Comparison of ENCODE assay signal across 9 cellular contexts in genomic region chr2:120346667-120347358, GRCh38. TPM values are rescaled to one million over a fixed set of nuclear protein-coding genes. Genes with fewer than 3 reads are reported as not detected.
A peak's percentile ranks its signal among the peaks of the same experiment; 100 is the strongest.
DNase-seq lines count a peak whose midpoint lies in the region; ATAC-seq and TF ChIP-seq lines count a peak whose summit lies in the region.
"Had no signal": no experiment of that assay in that cellular context is flagged by ENCODE, and none has a peak within 500 bp of the region (broad histone marks: within the 10 kb centered on the region; RNA-seq: fewer than 3 reads in every experiment).

No MANE protein-coding gene starts in this region.

- TF ChIP-seq CTCF in choroid plexus epithelial cell (conservative IDR thresholded peaks at IDR 0.05; ENCODE audit: low read depth, low read length) (no peak), lower lobe of right lung (IDR thresholded peaks at IDR 0.05) (no peak), tibial nerve (IDR thresholded peaks at IDR 0.05) (no peak), transverse colon (IDR thresholded peaks at IDR 0.05) (no peak)

- peak; percentile 5 to 16 for ATAC-seq in lower lobe of right lung
- ATAC-seq in HG03108 (IDR thresholded peaks at IDR 0.05; ENCODE audit: unreplicated experiment): no peak

- intact Hi-C loops in lower lobe of right lung (cut with DNase I) (no loop called here), transverse colon (cut with DNase I; ENCODE audit: low total_unique reads) (no loop called here)

- H3K9ac ChIP-seq in ES-I3 (ENCODE audit: low read depth, low read length): peak overlapping the region; percentile 51; the same call in 1 of the 2 replicates
- H3K9ac ChIP-seq: KMS-11 had no signal

- WGBS in tibial nerve, 2 donors: 1 to 2% methylated on average over 31 to 38 of the region's 54 CpGs
- 1% methylated on average over 37 of the region's 54 CpGs; no CpG with 5 or more reads in 1 of the 2 donors for WGBS in transverse colon (ENCODE audit: low coverage in 1 of 2), 2 donors

- TF ChIP-seq EP300 in tibial nerve (IDR thresholded peaks at IDR 0.05): no peak
- TF ChIP-seq EP300 in transverse colon (IDR thresholded peaks at IDR 0.05; ENCODE audit: low read depth): no peak

- no peak for TF ChIP-seq POLR2A in tibial nerve (IDR thresholded peaks at IDR 0.05)
- TF ChIP-seq POLR2A in transverse colon (IDR thresholded peaks at IDR 0.05): no peak

- peak overlapping the region; percentile 53 for H3K4me3 ChIP-seq in choroid plexus epithelial cell (ENCODE audit: low read depth, low read length)
- peak overlapping the region; percentile 54 for H3K4me3 ChIP-seq in lower lobe of right lung
- peak overlapping the region; percentile 34 to 66 (median 40) for H3K4me3 ChIP-seq in tibial nerve
- peak overlapping the region in 2 of 4 donors; percentile 27 to 38 for H3K4me3 ChIP-seq in transverse colon

- H3K27me3 ChIP-seq in lower lobe of right lung (ENCODE audit: low read depth) (peaks cover 69% of the 10 kb centered on the region), tibial nerve (peaks cover 0 to 76% of the 10 kb centered on the region in 2 donors), transverse colon (peaks cover 81% of the 10 kb centered on the region)

- peaks cover 7% of the 10 kb centered on the region for H3K4me1 ChIP-seq in ES-I3 (ENCODE audit: insufficient read depth, low read length)
- peaks cover 44% of the 10 kb centered on the region for H3K4me1 ChIP-seq in lower lobe of right lung
- H3K4me1 ChIP-seq in tibial nerve: peaks cover 0 to 47% (median 32%) of the 10 kb centered on the region in 4 donors
- peaks cover 3 to 39% (median 32%) of the 10 kb centered on the region in 4 donors for H3K4me1 ChIP-seq in transverse colon

- H3K27ac ChIP-seq in lower lobe of right lung: no peak overlapping the region
- peak overlapping the region in 1 of 4 donors; percentile 18 for H3K27ac ChIP-seq in tibial nerve
- H3K27ac ChIP-seq in transverse colon: no peak overlapping the region
- H3K27ac ChIP-seq: KMS-11 had no signal

- H3K36me3 ChIP-seq in ES-I3 (ENCODE audit: insufficient read depth, low read length) (no peaks in the 10 kb centered on the region), lower lobe of right lung (peaks cover 4% of the 10 kb centered on the region), tibial nerve (peaks cover 0 to 18% (median 0%) of the 10 kb centered on the region in 3 donors), transverse colon (no peaks in the 10 kb centered on the region)

- in situ Hi-C loops in transverse colon (cut with MboI; ENCODE audit: low pct_ligation_motif_present in 1 of 4, low pct_unique_long_range_greater_than_20kb in 1 of 4, low sequenced_read_pairs in 3 of 4): loop anchor here in 2 of 4 donors (10.0 kb wide), 2 partner anchors 328 to 338 kb away; no protein-coding TSS in a partner anchor

- H3K9me3 ChIP-seq in ES-I3 (ENCODE audit: control insufficient read depth, insufficient read depth, low read length) (no peaks in the 10 kb centered on the region), lower lobe of right lung (no peaks in the 10 kb centered on the region), tibial nerve (no peaks in the 10 kb centered on the region), transverse colon (no peaks in the 10 kb centered on the region)

- peak; percentile 70 for DNase-seq in NCI-H748 (lab: John Stamatoyannopoulos, UW; ENCODE audit: unreplicated experiment)
- DNase-seq in choroid plexus epithelial cell (ENCODE audit: low read depth): peak; percentile 73
- DNase-seq in lower lobe of right lung: no peak
- no peak for DNase-seq in tibial nerve (ENCODE audit: low spot score in 2 of 2)
- DNase-seq in pons (ENCODE audit: low spot score): no peak
- no peak for DNase-seq in transverse colon

RNA-seq across cellular contexts. Expression of gene INHBB, which starts 0.9 kb away (rescaled TPM):
- 5.2 TPM for total RNA-seq in lower lobe of right lung
- 10 to 100 TPM; 21.9 to 26.5 (median 24.3) TPM for total RNA-seq in tibial nerve
- total RNA-seq in transverse colon: 1 to 10 TPM in 1 of 4 donors, under 1 TPM in 2, not detected in 1; 0.20 to 1.1 (median 0.41) TPM

Comparison
In these comparisons a context has a peak if more than half of its experiments do, and no peak if none do; other contexts are left out.
1. DNase-seq: peak in NCI-H748 (single experiment) and choroid plexus epithelial cell (single experiment); none in lower lobe of right lung (single experiment), tibial nerve (0 of 2), pons (single experiment) and transverse colon (single experiment).